8 cellular contexts compared by ENCODE assay signal in genomic region chr10:27446091-27446918, GRCh38. TPM values are rescaled to one million over a fixed set of nuclear protein-coding genes. Genes with fewer than 3 reads are reported as not detected.
A peak's percentile ranks its signal among the peaks of the same experiment; 100 is the strongest.
DNase-seq lines count a peak whose midpoint lies in the region; ATAC-seq, FAIRE-seq and TF ChIP-seq lines count a peak whose summit lies in the region.

No MANE protein-coding gene starts in this region.

- TF ChIP-seq EP300 in H1 (IDR thresholded peaks at IDR 0.05; ENCODE audit: borderline replicate concordance in 1 of 2, low read depth in 2 of 2, low read length in 2 of 2), result no peak

- H3K4me1 Mint-ChIP-seq in naive thymus-derived CD8-positive, alpha-beta T cell, result peaks cover 5 to 19% (median 14%) of the 10 kb centered on the region in 4 donors

- H3K27me3 Mint-ChIP-seq in naive thymus-derived CD8-positive, alpha-beta T cell, result no peaks in the 10 kb centered on the region

- no peaks in the 10 kb centered on the region for H3K27me3 ChIP-seq in OCI-LY3 (ENCODE audit: low read depth, low read length)
- H3K27me3 ChIP-seq in H1 (replicated peaks in 1 of 4; ENCODE audit: control insufficient read depth in 3 of 4, extremely low read depth in 1 of 4, insufficient read depth in 3 of 4, low read length in 3 of 4), result no peaks in the 10 kb centered on the region

- no peak overlapping the region for H3K56ac ChIP-seq in H1 (replicated peaks; ENCODE audit: insufficient read length, low read depth, low read length)

- H2BK120ac ChIP-seq in H1 (replicated peaks; ENCODE audit: low read depth, low read length), result no peak overlapping the region

- TF ChIP-seq RAD21 in H1 (IDR thresholded peaks at IDR 0.05 in 1 of 2, conservative IDR thresholded peaks at IDR 0.05 in 1 of 2; ENCODE audit: low read depth in 2 of 2, low read length in 2 of 2), result peak; percentile 37 to 45

- CTCF ChIA-PET in AG04449 (lab: Yijun Ruan, JAX), result interaction anchor here (0.7 to 1.7 kb wide), 11 partner anchors 8 to 936 kb away, joined by 3 to 8 read pairs (median 4); no protein-coding TSS in a partner anchor
- CTCF ChIA-PET in H1 (lab: Charles Lee; ENCODE audit: partially characterized antibody), result interaction anchor here (0.6 to 1.6 kb wide), 7 partner anchors 9 to 235 kb away, joined by 3 to 8 read pairs (median 3); no protein-coding TSS in a partner anchor

- no peak overlapping the region for H3K27ac ChIP-seq in OCI-LY3 (ENCODE audit: low read length)
- H3K27ac ChIP-seq in H1 (ENCODE audit: low read depth, low read length), result no peak overlapping the region

- H3K4me3 Mint-ChIP-seq in naive thymus-derived CD8-positive, alpha-beta T cell, result peak overlapping the region in 4 of 10 donors; percentile 7 to 25 (median 17)

- 45% methylated on average over 5 of the region's 5 CpGs; no CpG with 5 or more reads in 1 of the 2 experiments for WGBS in H1 (ENCODE audit: extremely low coverage in 1 of 2, insufficient coverage in 1 of 2, insufficient read length in 1 of 2, insufficient replicate concordance in 2 of 2, low coverage in 1 of 2, low lambda C conversion rate in 2 of 2, missing lambda C conversion rate in 1 of 2), 2 experiments

- H3K9ac ChIP-seq in OCI-LY3 (ENCODE audit: low read length) (no peak overlapping the region), H1 (replicated peaks in 1 of 4; ENCODE audit: extremely low read depth in 1 of 4, low read depth in 3 of 4, low read length in 3 of 4) (no peak overlapping the region)

- H4K91ac ChIP-seq in H1 (replicated peaks; ENCODE audit: insufficient read length, low read length), result no peak overlapping the region

- H2AFZ ChIP-seq in OCI-LY3 (ENCODE audit: low read depth, low read length) (peak overlapping the region; percentile 87), H1 (ENCODE audit: low read length) (no peak overlapping the region)

- H3K4me3 ChIP-seq in AG04449 (ENCODE audit: low read depth, low read length) (no peak overlapping the region), OCI-LY3 (ENCODE audit: low read length) (peak overlapping the region; percentile 50), H1 (ENCODE audit: extremely low read depth in 1 of 4, insufficient read depth in 2 of 4, low read depth in 3 of 4, low read length in 4 of 4) (no peak overlapping the region)

- H4K20me1 ChIP-seq in OCI-LY3 (ENCODE audit: insufficient read depth, low read length) (no peaks in the 10 kb centered on the region), H1 (replicated peaks in 1 of 2; ENCODE audit: control insufficient read depth in 1 of 2, insufficient read depth in 2 of 2, low read length in 2 of 2) (no peaks in the 10 kb centered on the region)

- no peak for FAIRE-seq in H1 (lab: Jason Lieb, UNC)

- TF ChIP-seq CTCF in AG04449 (IDR thresholded peaks at IDR 0.05; ENCODE audit: insufficient read depth, low read length, missing control alignments) (no peak), GM12873 (IDR thresholded peaks at IDR 0.05; ENCODE audit: insufficient read depth, low read depth, low read length, missing control alignments) (peak; percentile 30), OCI-LY3 (IDR thresholded peaks at IDR 0.05; ENCODE audit: low read depth, low read length) (peak; percentile 50), H1 (IDR thresholded peaks at IDR 0.05; ENCODE audit: control extremely low read depth in 1 of 3, insufficient read depth in 1 of 3, low read depth in 1 of 3, low read length in 3 of 3) (peak in 2 of 3 experiments; percentile 11 to 23; a peak in 2 of 4 replicates)

- H3K79me1 ChIP-seq in H1 (ENCODE audit: low read depth, low read length), result no peaks in the 10 kb centered on the region

- no peaks in the 10 kb centered on the region for H3K36me3 ChIP-seq in OCI-LY3 (replicated peaks; ENCODE audit: low read depth, low read length)
- H3K36me3 ChIP-seq in H1 (ENCODE audit: control insufficient read depth in 2 of 4, insufficient read depth in 4 of 4, low read length in 3 of 4), result no peaks in the 10 kb centered on the region

- no peak for TF ChIP-seq POLR2A in H1 (IDR thresholded peaks at IDR 0.05; ENCODE audit: control extremely low read depth in 1 of 2, low read depth in 2 of 2, low read length in 2 of 2)

- H3K9me3 ChIP-seq in OCI-LY3 (ENCODE audit: insufficient read depth, low read length) (no peaks in the 10 kb centered on the region), H1 (ENCODE audit: insufficient read depth in 2 of 2, low read depth in 1 of 2, low read length in 1 of 2) (no peaks in the 10 kb centered on the region)

- peaks cover 2% of the 10 kb centered on the region; the same call in 1 of the 2 replicates for H3K4me1 ChIP-seq in OCI-LY3 (ENCODE audit: low read length)
- no peaks in the 10 kb centered on the region for H3K4me1 ChIP-seq in H1 (replicated peaks in 1 of 4; ENCODE audit: control insufficient read depth in 3 of 4, insufficient read depth in 4 of 4, low read length in 3 of 4)

- POLR2A ChIA-PET in AG04449 (lab: Yijun Ruan, JAX) (no interaction called here), H1 (lab: Charles Lee; ENCODE audit: partially characterized antibody) (no interaction called here)
- POLR2A ChIA-PET in naive thymus-derived CD8-positive, alpha-beta T cell (lab: Charles Lee), result no interaction called here

- H3K27ac Mint-ChIP-seq in naive thymus-derived CD8-positive, alpha-beta T cell, result peak overlapping the region in 1 of 10 donors; percentile 74

- H3K4ac ChIP-seq in H1 (replicated peaks; ENCODE audit: insufficient read length, low read depth, low read length), result no peak overlapping the region

- no peaks in the 10 kb centered on the region for H3K79me2 ChIP-seq in OCI-LY3 (ENCODE audit: low read length)
- no peaks in the 10 kb centered on the region for H3K79me2 ChIP-seq in H1 (ENCODE audit: control insufficient read depth in 1 of 2, insufficient read depth in 2 of 2, low read length in 2 of 2)

- no peaks in the 10 kb centered on the region for H3K36me3 Mint-ChIP-seq in naive thymus-derived CD8-positive, alpha-beta T cell

- H4K8ac ChIP-seq in H1 (ENCODE audit: extremely low read depth, insufficient read depth, low read length), result no peak overlapping the region

- H2AK5ac ChIP-seq in H1 (ENCODE audit: low read depth, low read length), result no peak overlapping the region

- H3K9me3 Mint-ChIP-seq in naive thymus-derived CD8-positive, alpha-beta T cell, result no peaks in the 10 kb centered on the region

- H3K23ac ChIP-seq in H1 (ENCODE audit: insufficient read length), result no peak overlapping the region

- peak; percentile 57 to 59 for ATAC-seq in naive thymus-derived CD8-positive, alpha-beta T cell
- ATAC-seq in GM18511 (IDR thresholded peaks at IDR 0.05; ENCODE audit: unreplicated experiment), result no peak

- H3K14ac ChIP-seq in H1 (ENCODE audit: insufficient read length), result no peak overlapping the region

- no peaks in the 10 kb centered on the region for H3K23me2 ChIP-seq in H1 (ENCODE audit: low read depth, low read length)

- H2BK5ac ChIP-seq in H1 (ENCODE audit: low read depth, low read length), result no peak overlapping the region

- no peak overlapping the region for H2BK12ac ChIP-seq in H1 (ENCODE audit: low read depth, low read length)

- H3K18ac ChIP-seq in H1 (ENCODE audit: extremely low read depth, low read length), result no peak overlapping the region

- H4K5ac ChIP-seq in H1 (ENCODE audit: insufficient read length, low read depth, low read length), result no peak overlapping the region

- peak overlapping the region; percentile 57 for H3K4me2 ChIP-seq in OCI-LY3 (ENCODE audit: low read length)
- H3K4me2 ChIP-seq in H1 (ENCODE audit: insufficient read depth in 1 of 2, low read depth in 2 of 2, low read length in 2 of 2), result no peak overlapping the region

- no peak overlapping the region for H2BK20ac ChIP-seq in H1 (ENCODE audit: low read length)

- DNase-seq in AG04449 (ENCODE audit: low read depth, low spot score) (peak; percentile 16), H1 (ENCODE audit: low read depth in 1 of 2, low spot score in 2 of 2) (no peak), ureter (ENCODE audit: low spot score) (no peak)
- peak in 3 of 10 donors; percentile 52 to 56 (median 53) for DNase-seq in naive thymus-derived CD8-positive, alpha-beta T cell
- no peak for DNase-seq in activated naive CD4-positive, alpha-beta T cell (lab: John Stamatoyannopoulos, UW)

- no peak overlapping the region for H2BK15ac ChIP-seq in H1 (ENCODE audit: low read length)

TF ChIP-seq in H1, 55 proteins besides CTCF, POLR2A, EP300 and RAD21 (continues in another document):
- TF ChIP-seq SIX5 (IDR thresholded peaks at IDR 0.05; ENCODE audit: low read depth, low read length), result no peak
- no peak for TF ChIP-seq RXRA (IDR thresholded peaks at IDR 0.05; ENCODE audit: insufficient read depth, low read depth, low read length)
- TF ChIP-seq POLR2AphosphoS5 (IDR thresholded peaks at IDR 0.05; ENCODE audit: low read depth, low read length), result no peak
- TF ChIP-seq KDM5A (IDR thresholded peaks at IDR 0.05; ENCODE audit: low read length), result no peak
- TF ChIP-seq BACH1 (IDR thresholded peaks at IDR 0.05; ENCODE audit: low read length), result no peak
- TF ChIP-seq SRF (IDR thresholded peaks at IDR 0.05; ENCODE audit: low read depth, low read length), result no peak
- TF ChIP-seq SP4 (IDR thresholded peaks at IDR 0.05; ENCODE audit: low read length), result no peak
- no peak for TF ChIP-seq PHF8 (conservative IDR thresholded peaks at IDR 0.05; ENCODE audit: low read depth, low read length)
- no peak for TF ChIP-seq TEAD4 (IDR thresholded peaks at IDR 0.05; ENCODE audit: low read depth, low read length)
- no peak for TF ChIP-seq MAX (IDR thresholded peaks at IDR 0.05)
- TF ChIP-seq CEBPB (IDR thresholded peaks at IDR 0.05; ENCODE audit: low read depth, low read length), result no peak

RNA-seq across cellular contexts. Expression of gene RAB18, which starts 57.8 kb away (rescaled TPM):
- 69.7 and 73.7 TPM in 2 replicates for total RNA-seq in H1 (2021; fragmentation: NEBNext Ultra II Directional; extraction: Animal tissue kit (Norgen Biotek cat#: 25700))
- 7.5 and 14.7 TPM in 2 replicates for polyA plus RNA-seq in H1 (2011; rRNA removed)
- polyA plus RNA-seq in H1 (2011; cell fraction: cytosol; rRNA removed), result 17.5 TPM
- 2.3 TPM for polyA plus RNA-seq in H1 (2011; cell fraction: nucleus; rRNA removed)
- 24.4 to 61.8 TPM (median 30.3 TPM) in 4 replicates for polyA plus RNA-seq in H1 (2012, experiment 1 of 2)
- polyA plus RNA-seq in H1 (2012, experiment 2 of 2), result 2.0 TPM
- 32.5 TPM for polyA plus RNA-seq in H1 (2013, experiment 1 of 2)
- polyA plus RNA-seq in H1 (2013, experiment 2 of 2), result 33.4 TPM
- polyA minus RNA-seq in H1 (2011; rRNA and poly(A)+ RNA removed), result 9.2 TPM in 2 replicates
- polyA minus RNA-seq in H1 (2011; cell fraction: cytosol; rRNA and poly(A)+ RNA removed), result 14.9 TPM
- 16.3 TPM for polyA minus RNA-seq in H1 (2011; cell fraction: nucleus; rRNA and poly(A)+ RNA removed)
- 10 to 100 TPM; 79.8 to 83.2 TPM for total RNA-seq in naive thymus-derived CD8-positive, alpha-beta T cell
- 10 to 100 TPM; 65.4 to 82.4 (median 76.3) TPM for polyA plus RNA-seq in naive thymus-derived CD8-positive, alpha-beta T cell
- total RNA-seq in ureter, result 99.3 TPM
